Comparison of ENCODE assay signal across 8 cellular contexts in genomic region chr12:56724989-56725722, GRCh38. TPM values are rescaled to one million over a fixed set of nuclear protein-coding genes. Genes with fewer than 3 reads are reported as not detected.
DNase-seq lines count a peak whose midpoint lies in the region; ATAC-seq and TF ChIP-seq lines count a peak whose summit lies in the region.

TSS of gene NACA (minus strand) at chr12:56725299. CDS start at chr12:56724521, 778 bp downstream.

- no peaks in the 10 kb centered on the region for H3K27me3 ChIP-seq in AG04450 (ENCODE audit: control insufficient read depth, insufficient read depth, low read length)

- peaks cover 74% of the 10 kb centered on the region for H3K36me3 Mint-ChIP-seq in WTC11

- no peaks in the 10 kb centered on the region for H3K9me3 Mint-ChIP-seq in WTC11

- peak; percentile 95 for DNase-seq in AG04450 (ENCODE audit: low read depth, low spot score)
- peak; percentile 100 for DNase-seq in NCI-H226
- peak; percentile 93 for DNase-seq in WTC11 (ENCODE audit: low spot score)
- peak; percentile 98 to 99 for DNase-seq in cardiac fibroblast (ENCODE audit: low read depth in 2 of 2)
- peak; percentile 99 for DNase-seq in iPS-NIHi7 (ENCODE audit: extremely low spot score)
- DNase-seq in smooth muscle cell of the brain vasculature (ENCODE audit: low read depth, low spot score) = peak; percentile 95

- H3K4me3 Mint-ChIP-seq in WTC11 = peak within 1 kb of the TSS; percentile 99

- no peaks in the 10 kb centered on the region for H3K27me3 Mint-ChIP-seq in WTC11 (ENCODE audit: low read depth)

- H3K4me1 Mint-ChIP-seq in WTC11 = peaks cover 47% of the 10 kb centered on the region

- CTCF ChIA-PET in AG04450 (lab: Charles Lee) (interaction anchor here (1.9 to 2.5 kb wide), 2 partner anchors 89 to 276 kb away, joined by 7 to 14 read pairs; no protein-coding TSS in a partner anchor), WTC11 (lab: Charles Lee) (interaction anchor here (0.7 to 1.6 kb wide), 4 partner anchors 27 to 276 kb away, joined by 3 to 13 read pairs (median 4); partner anchors contain the start of gene PRIM1)

- peak within 1 kb of the TSS; percentile 98 for H3K27ac Mint-ChIP-seq in WTC11

- POLR2A ChIA-PET in AG04450 (lab: Yijun Ruan, JAX) (interaction anchor here (0.5 to 1.5 kb wide), 19 partner anchors 8 to 777 kb away, joined by 3 to 17 read pairs (median 4); partner anchors contain the start of genes ATP5F1B, PRIM1 and PTGES3), WTC11 (lab: Charles Lee) (interaction anchor here (0.6 to 1.9 kb wide), 11 partner anchors 8 to 730 kb away, joined by 3 to 15 read pairs (median 3); partner anchors contain the start of genes GLS2, INHBE, PRIM1 and PTGES3)

- H3K27ac ChIP-seq in AG04450 (ENCODE audit: low read depth, low read length) = peak within 1 kb of the TSS; percentile 91

- H3K4me3 ChIP-seq in AG04450 (ENCODE audit: low read depth, low read length) = peak within 1 kb of the TSS; percentile 99
- H3K4me3 ChIP-seq in cardiac fibroblast (replicated peaks in 1 of 2; ENCODE audit: low read depth in 2 of 2, low read length in 2 of 2) = peak within 1 kb of the TSS; percentile 90 to 99

- H3K9me3 ChIP-seq in AG04450 (ENCODE audit: control insufficient read depth, insufficient read depth, low read length) = no peaks in the 10 kb centered on the region; the same call in 1 of the 2 replicates

- ATAC-seq in GM18909 (IDR thresholded peaks at IDR 0.05; ENCODE audit: poor library complexity, unreplicated experiment) = peak; percentile 94
- ATAC-seq in HG03175 (IDR thresholded peaks at IDR 0.05; ENCODE audit: unreplicated experiment) = peak; percentile 94
- ATAC-seq in WTC11 = peak; percentile 92

- no peak for TF ChIP-seq CTCF in AG04450 (IDR thresholded peaks at IDR 0.05; ENCODE audit: low read depth, low read length)
- no peak for TF ChIP-seq CTCF in WTC11 (IDR thresholded peaks at IDR 0.05)
- no peak for TF ChIP-seq CTCF in cardiac fibroblast (IDR thresholded peaks at IDR 0.05; ENCODE audit: low read depth, low read length)

TF ChIP-seq in WTC11, 78 proteins besides CTCF, POLR2A, EP300 and RAD21 (continues in another document):
- peak; percentile 97 for TF ChIP-seq NR2C2 (CRISPR knock-in tag; IDR thresholded peaks at IDR 0.05)
- TF ChIP-seq PREB (CRISPR knock-in tag; IDR thresholded peaks at IDR 0.05; ENCODE audit: borderline replicate concordance) = no peak
- no peak for TF ChIP-seq FOXJ3 (CRISPR knock-in tag; IDR thresholded peaks at IDR 0.05; ENCODE audit: borderline replicate concordance)
- TF ChIP-seq PRDM15 (CRISPR knock-in tag; IDR thresholded peaks at IDR 0.05) = no peak
- TF ChIP-seq IRF1 (CRISPR knock-in tag; IDR thresholded peaks at IDR 0.05) = no peak
- TF ChIP-seq OVOL2 (CRISPR knock-in tag; IDR thresholded peaks at IDR 0.05; ENCODE audit: borderline replicate concordance) = no peak
- peak; percentile 80 for TF ChIP-seq E2F1 (CRISPR knock-in tag; IDR thresholded peaks at IDR 0.05)
- peak; percentile 43; the same call in 1 of the 2 replicates for TF ChIP-seq CREM (CRISPR knock-in tag; IDR thresholded peaks at IDR 0.05)
- no peak for TF ChIP-seq RORB (CRISPR knock-in tag; IDR thresholded peaks at IDR 0.05)
- 0 out of 2 replicates have a peak, but pooled peaks have one; percentile 30 for TF ChIP-seq USF2 (CRISPR knock-in tag; IDR thresholded peaks at IDR 0.05)
- TF ChIP-seq ZBTB21 (CRISPR knock-in tag; IDR thresholded peaks at IDR 0.05; ENCODE audit: borderline replicate concordance) = no peak
- no peak for TF ChIP-seq ZNF671 (CRISPR knock-in tag; IDR thresholded peaks at IDR 0.05)
- no peak for TF ChIP-seq SMAD4 (CRISPR knock-in tag; IDR thresholded peaks at IDR 0.05)
- 0 out of 2 replicates have a peak, but pooled peaks have one; percentile 46 for TF ChIP-seq JUN (CRISPR knock-in tag; IDR thresholded peaks at IDR 0.05)

RNA-seq across cellular contexts. Expression of gene NACA, which starts in this region (rescaled TPM):
- 596 and 723 TPM in 2 replicates for polyA plus RNA-seq in AG04450 (2011; rRNA removed)
- polyA minus RNA-seq in AG04450 (2011; rRNA and poly(A)+ RNA removed) = 368 and 381 TPM in 2 replicates
- 987 to 1,052 TPM (median 1,025 TPM) in 3 replicates for total RNA-seq in WTC11 (2021)

Comparison
In these comparisons a context has a peak if more than half of its experiments do, and no peak if none do; other contexts are left out.
1. Peak in every context shown above with its lines: DNase-seq, ATAC-seq, H3K4me3 ChIP-seq and H3K27ac ChIP-seq.